2 cellular contexts compared by ENCODE assay signal in the genomic region with DNA sequence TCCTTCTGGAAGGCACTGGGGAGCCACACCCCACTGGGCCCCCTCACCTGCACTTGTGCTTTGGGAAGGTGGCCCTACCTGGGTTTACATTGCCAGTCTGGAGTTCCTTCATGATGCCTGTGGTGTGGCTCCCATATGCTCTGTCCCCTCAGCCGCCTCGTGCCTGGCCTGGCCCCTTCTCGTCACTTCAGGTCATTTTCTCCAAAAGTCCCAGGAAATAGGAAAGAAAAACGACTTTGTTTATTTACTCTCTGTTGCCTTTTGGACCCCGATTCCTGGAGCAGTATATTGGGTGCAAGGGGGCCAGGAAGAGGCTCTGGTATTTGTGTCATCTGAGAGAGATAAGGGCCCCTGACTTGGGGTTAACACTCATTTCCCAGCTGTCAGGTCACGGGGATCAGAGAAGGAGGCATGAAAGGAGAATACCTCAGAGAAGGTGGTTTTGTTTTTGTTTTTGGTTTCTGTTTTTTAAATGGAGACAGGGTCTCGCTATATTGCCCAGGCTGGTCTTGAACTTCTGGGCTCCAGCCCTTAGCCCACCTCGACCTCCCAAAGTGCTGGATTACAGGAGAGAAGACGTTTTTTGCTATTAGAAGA.
TF ChIP-seq lines count a peak whose summit lies in the region.

No MANE protein-coding gene starts in this region.

TF ChIP-seq in SK-N-SH, 30 proteins besides CTCF, POLR2A, EP300 and RAD21:
- 0 out of 2 replicates have a peak, but pooled peaks have one; percentile 14 for TF ChIP-seq JUND (IDR thresholded peaks at IDR 0.05)
- TF ChIP-seq, protein P1, sequence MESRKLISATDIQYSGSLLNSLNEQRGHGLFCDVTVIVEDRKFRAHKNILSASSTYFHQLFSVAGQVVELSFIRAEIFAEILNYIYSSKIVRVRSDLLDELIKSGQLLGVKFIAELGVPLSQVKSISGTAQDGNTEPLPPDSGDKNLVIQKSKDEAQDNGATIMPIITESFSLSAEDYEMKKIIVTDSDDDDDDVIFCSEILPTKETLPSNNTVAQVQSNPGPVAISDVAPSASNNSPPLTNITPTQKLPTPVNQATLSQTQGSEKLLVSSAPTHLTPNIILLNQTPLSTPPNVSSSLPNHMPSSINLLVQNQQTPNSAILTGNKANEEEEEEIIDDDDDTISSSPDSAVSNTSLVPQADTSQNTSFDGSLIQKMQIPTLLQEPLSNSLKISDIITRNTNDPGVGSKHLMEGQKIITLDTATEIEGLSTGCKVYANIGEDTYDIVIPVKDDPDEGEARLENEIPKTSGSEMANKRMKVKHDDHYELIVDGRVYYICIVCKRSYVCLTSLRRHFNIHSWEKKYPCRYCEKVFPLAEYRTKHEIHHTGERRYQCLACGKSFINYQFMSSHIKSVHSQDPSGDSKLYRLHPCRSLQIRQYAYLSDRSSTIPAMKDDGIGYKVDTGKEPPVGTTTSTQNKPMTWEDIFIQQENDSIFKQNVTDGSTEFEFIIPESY (IDR thresholded peaks at IDR 0.05; ENCODE audit: borderline replicate concordance, low read depth): no peak

TF ChIP-seq in SK-N-SH treated with all-trans-retinoic acid at 6 μM for 48 hours, 23 proteins besides CTCF, POLR2A, EP300 and RAD21:
- no peak for TF ChIP-seq ZFP30 (CRISPR knock-in tag; IDR thresholded peaks at IDR 0.05)
- TF ChIP-seq TSHZ2 (CRISPR knock-in tag; IDR thresholded peaks at IDR 0.05): no peak
- TF ChIP-seq TOX (CRISPR knock-in tag; IDR thresholded peaks at IDR 0.05; ENCODE audit: borderline replicate concordance): no peak
- no peak for TF ChIP-seq PPARA (CRISPR knock-in tag; IDR thresholded peaks at IDR 0.05; ENCODE audit: borderline replicate concordance)
TF ChIP-seq in SK-N-SH treated with all-trans-retinoic acid at 6 μM for 48 hours: peak in this region for 0.
